In the genomic region with DNA sequence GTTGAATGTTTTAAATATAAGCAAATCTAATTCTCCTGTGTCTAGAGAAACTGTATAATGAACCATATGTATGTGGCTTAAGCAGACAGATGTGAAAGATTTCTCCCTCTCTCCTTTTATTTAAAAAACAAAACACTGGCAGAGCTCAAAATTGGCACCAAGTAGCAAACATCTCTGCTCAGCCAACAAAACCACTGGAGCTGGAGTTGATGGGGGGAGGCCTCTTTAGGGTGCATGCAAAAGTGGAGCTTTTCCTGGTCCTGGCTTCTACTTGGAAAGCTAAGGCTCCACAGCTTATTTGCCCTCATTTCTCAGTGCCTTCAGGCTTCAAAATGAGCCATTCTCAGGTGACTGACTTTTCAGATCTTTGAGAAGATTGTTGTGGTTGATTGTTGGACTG, we compare ENCODE assay signal across 21 cellular contexts.
"Had no signal": no experiment of that assay in that cellular context is flagged by ENCODE, and none has a peak within 500 bp of the region (broad histone marks: within the 10 kb centered on the region; RNA-seq: fewer than 3 reads in every experiment).

No MANE protein-coding gene starts in this region.

- H3K9me3 ChIP-seq: adrenal gland, MG63 had no signal

- H3K36me3 Mint-ChIP-seq: activated naive CD4-positive, alpha-beta T cell treated with anti-CD3 and anti-CD28 coated beads, Interleukin-2, amount 10 ng/mL, durations not matched to agents 7 days and 5 days; activated naive CD8-positive, alpha-beta T cell treated with anti-CD3 and anti-CD28 coated beads for 36 hours; T-cell had no signal

- H3K4me3 Mint-ChIP-seq: activated CD8-positive, alpha-beta T cell treated with anti-CD3 and anti-CD28 coated beads for 36 hours; activated naive CD4-positive, alpha-beta T cell treated with anti-CD3 and anti-CD28 coated beads, Interleukin-2, amount 10 ng/mL, durations not matched to agents 7 days and 5 days; activated naive CD8-positive, alpha-beta T cell treated with anti-CD3 and anti-CD28 coated beads for 36 hours; activated T-cell treated with anti-CD3 and anti-CD28 coated beads, Interleukin-2, amount 50 U/mL, for 72 hours; T-cell had no signal

- H3K4me3 ChIP-seq: adrenal gland, MG63, SK-N-MC had no signal

- H3K36me3 ChIP-seq: adrenal gland, MG63, WERI-Rb-1 had no signal

- DNase-seq: activated CD4-positive, alpha-beta T cell treated with anti-CD3 and anti-CD28 coated beads for 4 hours; activated CD8-positive, alpha-beta memory T cell treated with anti-CD3 and anti-CD28 coated beads, Interleukin-2, amount 50 U/mL, for 4 hours; activated CD8-positive, alpha-beta T cell treated with anti-CD3 and anti-CD28 coated beads for 36 hours; activated gamma-delta T cell treated with Interleukin-2 at 50 U/mL for 16 hours; activated naive CD4-positive, alpha-beta T cell treated with anti-CD3 and anti-CD28 coated beads, Interleukin-2, amount 10 ng/mL, durations not matched to agents 7 days and 5 days; activated naive CD8-positive, alpha-beta T cell treated with anti-CD3 and anti-CD28 coated beads for 36 hours; activated T-cell treated with anti-CD3 and anti-CD28 coated beads, Interleukin-2, amount 50 U/mL, for 72 hours; adrenal gland; anterior cingulate cortex; MG63; NCI-H1105; NCI-H1436 treated with DMSO at 0.1 percent for 48 hours; NCI-H187 treated with DMSO at 0.1 percent for 48 hours; NCI-H2081 treated with DMSO at 0.1 percent for 48 hours; NCI-H446; NCI-H524; NCI-H82; T-cell; WERI-Rb-1 had no signal

- H3K27ac Mint-ChIP-seq: activated CD8-positive, alpha-beta T cell treated with anti-CD3 and anti-CD28 coated beads for 36 hours; activated naive CD4-positive, alpha-beta T cell treated with anti-CD3 and anti-CD28 coated beads, Interleukin-2, amount 10 ng/mL, durations not matched to agents 7 days and 5 days; activated naive CD8-positive, alpha-beta T cell treated with anti-CD3 and anti-CD28 coated beads for 36 hours; activated T-cell treated with anti-CD3 and anti-CD28 coated beads, Interleukin-2, amount 50 U/mL, for 72 hours; activated T-helper 2 cell treated with anti-CD3 and anti-CD28 coated beads, Interferon-gamma antibody, Interleukin-2, Interleukin-4, amounts not matched to agents 10 μg/mL and 5 μg/mL and 100 μg/mL, durations not matched to agents 14 hours and 24 hours and 36 hours; T-cell had no signal

- H3K27ac ChIP-seq: adrenal gland, SK-N-MC, WERI-Rb-1 had no signal

- H3K27me3 Mint-ChIP-seq: activated CD8-positive, alpha-beta T cell treated with anti-CD3 and anti-CD28 coated beads for 36 hours had no signal

- H3K27me3 ChIP-seq: adrenal gland, MG63 had no signal

- H3K9me3 Mint-ChIP-seq: activated CD8-positive, alpha-beta T cell treated with anti-CD3 and anti-CD28 coated beads for 36 hours; activated naive CD4-positive, alpha-beta T cell treated with anti-CD3 and anti-CD28 coated beads, Interleukin-2, amount 10 ng/mL, durations not matched to agents 7 days and 5 days; activated naive CD8-positive, alpha-beta T cell treated with anti-CD3 and anti-CD28 coated beads for 36 hours; activated T-cell treated with anti-CD3 and anti-CD28 coated beads, Interleukin-2, amount 50 U/mL, for 72 hours; activated T-helper 2 cell treated with anti-CD3 and anti-CD28 coated beads, Interferon-gamma antibody, Interleukin-2, Interleukin-4, amounts not matched to agents 10 μg/mL and 5 μg/mL and 100 μg/mL, durations not matched to agents 14 hours and 24 hours and 36 hours; T-cell had no signal

- H3K4me1 Mint-ChIP-seq: activated naive CD4-positive, alpha-beta T cell treated with anti-CD3 and anti-CD28 coated beads, Interleukin-2, amount 10 ng/mL, durations not matched to agents 7 days and 5 days; activated naive CD8-positive, alpha-beta T cell treated with anti-CD3 and anti-CD28 coated beads for 36 hours; T-cell had no signal
